Comparison of ENCODE assay signal across 8 cellular contexts in the genomic region with DNA sequence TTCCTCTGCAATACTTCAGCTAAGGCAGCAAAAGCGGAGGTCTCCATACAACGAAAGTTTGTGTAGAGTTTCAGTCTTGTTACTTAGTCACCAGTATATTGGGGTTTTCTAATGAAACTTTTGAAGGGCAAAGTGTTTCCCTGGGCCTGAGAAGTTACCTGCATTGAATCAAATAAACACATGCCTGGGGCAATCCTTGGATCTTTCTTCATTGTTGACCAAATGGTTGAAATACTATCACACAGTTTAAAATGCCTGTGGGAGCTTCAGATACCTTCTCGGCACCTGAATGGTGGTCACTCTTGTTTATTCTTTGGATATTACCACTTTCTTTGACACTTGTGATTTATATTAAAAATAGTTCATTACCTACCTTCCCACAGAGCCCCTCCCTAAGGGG. TPM values are rescaled to one million over a fixed set of nuclear protein-coding genes. Genes with fewer than 3 reads are reported as not detected.
DNase-seq lines count a peak whose midpoint lies in the region; ATAC-seq and TF ChIP-seq lines count a peak whose summit lies in the region.

No MANE protein-coding gene starts in this region.

- DNase-seq in osteocyte (ENCODE audit: extremely low spot score, unreplicated experiment) (no peak), head of caudate nucleus (no peak)
- DNase-seq in activated CD4-positive, CD25-positive, alpha-beta regulatory T cell (lab: John Stamatoyannopoulos, UW) = no peak
- DNase-seq in stimulated activated CD4-positive, alpha-beta T cell treated with anti-CD3 and anti-CD28 coated beads, Interleukin-1b, Interleukin-23, amount 100 ng/mL, for 48 hours = no peak

- peaks cover 4% of the 10 kb centered on the region for H3K36me3 Mint-ChIP-seq in osteocyte (ENCODE audit: unreplicated experiment)

- H3K9me3 ChIP-seq in ES-I3 (ENCODE audit: control insufficient read depth, insufficient read depth, low read length) = no peaks in the 10 kb centered on the region
- H3K9me3 ChIP-seq in KOPT-K1 (ENCODE audit: insufficient read depth, low read length, poor library complexity, severe bottlenecking) = no peaks in the 10 kb centered on the region
- no peaks in the 10 kb centered on the region for H3K9me3 ChIP-seq in duodenal mucosa (ENCODE audit: control insufficient read depth in 1 of 2, low read length in 2 of 2)

- intact Hi-C loops in head of caudate nucleus (cut with DNase I) = loop anchor here (2.0 kb wide), 1 partner anchor 164 kb away; no protein-coding TSS in a partner anchor

- no peak for TF ChIP-seq CTCF in osteocyte (IDR thresholded peaks at IDR 0.05)

- peaks cover 36% of the 10 kb centered on the region for H3K4me1 Mint-ChIP-seq in osteocyte (ENCODE audit: unreplicated experiment)

- peak overlapping the region; percentile 86 to 87 for H3K4me3 ChIP-seq in duodenal mucosa (ENCODE audit: low read depth in 1 of 2, low read length in 2 of 2)

- no peaks in the 10 kb centered on the region for H3K9me3 Mint-ChIP-seq in osteocyte (ENCODE audit: unreplicated experiment)

- H3K27me3 Mint-ChIP-seq in osteocyte (ENCODE audit: unreplicated experiment) = no peaks in the 10 kb centered on the region

- H3K4me3 Mint-ChIP-seq in osteocyte (ENCODE audit: unreplicated experiment) = peak overlapping the region; percentile 88

- no peak for ATAC-seq in HG03565 (IDR thresholded peaks at IDR 0.05; ENCODE audit: unreplicated experiment)

- H3K4me1 ChIP-seq in ES-I3 (ENCODE audit: insufficient read depth, low read length) (peaks cover 14% of the 10 kb centered on the region; the same call in 1 of the 2 replicates), duodenal mucosa (ENCODE audit: control insufficient read depth in 1 of 2, insufficient read depth in 2 of 2, low read length in 2 of 2) (peaks cover 20 to 21% of the 10 kb centered on the region in 2 donors)

- H3K27ac Mint-ChIP-seq in osteocyte (ENCODE audit: unreplicated experiment) = peak overlapping the region; percentile 85

- H3K36me3 ChIP-seq in ES-I3 (ENCODE audit: insufficient read depth, low read length) (no peaks in the 10 kb centered on the region), KOPT-K1 (ENCODE audit: insufficient read depth, low read length) (peaks cover 5% of the 10 kb centered on the region; the same call in 1 of the 2 replicates), duodenal mucosa (ENCODE audit: control insufficient read depth in 1 of 2, insufficient read depth in 2 of 2, low read length in 2 of 2) (no peaks in the 10 kb centered on the region)

- no peaks in the 10 kb centered on the region for H3K27me3 ChIP-seq in duodenal mucosa (ENCODE audit: control insufficient read depth in 1 of 2, insufficient read depth in 2 of 2, low read length in 2 of 2)

- H3K27ac ChIP-seq in KOPT-K1 (ENCODE audit: low read depth, low read length, poor library complexity, severe bottlenecking) (peak overlapping the region; percentile 67), duodenal mucosa (ENCODE audit: low read depth, low read length) (peak overlapping the region; percentile 82)

- peak overlapping the region; percentile 59 for H3K9ac ChIP-seq in ES-I3 (ENCODE audit: low read depth, low read length)
- peak overlapping the region; percentile 73 to 75 for H3K9ac ChIP-seq in duodenal mucosa (ENCODE audit: low read depth in 1 of 2, low read length in 2 of 2)

RNA-seq across cellular contexts. Expression of gene CHSY1, which starts 1.0 kb away (rescaled TPM):
- total RNA-seq in osteocyte = 39.7 and 41.1 TPM in 2 replicates

RNA-seq across cellular contexts. Expression of gene SELENOS, which starts 24.4 kb away (rescaled TPM):
- 60.4 and 66.6 TPM in 2 replicates for total RNA-seq in osteocyte

RNA-seq across cellular contexts. Expression of gene SNRPA1, which starts 42.2 kb away (rescaled TPM):
- 34.6 and 39.9 TPM in 2 replicates for total RNA-seq in osteocyte
